14 cellular contexts compared by ENCODE assay signal in genomic region chr6:26189905-26190304, GRCh38.
DNase-seq lines count a peak whose midpoint lies in the region; ATAC-seq and TF ChIP-seq lines count a peak whose summit lies in the region.
"Had no signal": no experiment of that assay in that cellular context is flagged by ENCODE, and none has a peak within 500 bp of the region (broad histone marks: within the 10 kb centered on the region; RNA-seq: fewer than 3 reads in every experiment).

No MANE protein-coding gene starts in this region.

- peak overlapping the region; percentile 62 for H3K4me2 ChIP-seq in Loucy (ENCODE audit: low read depth, low read length, poor library complexity, severe bottlenecking)

- no peak overlapping the region for H3K4me3 Mint-ChIP-seq in T-helper 1 cell treated with Interleukin-12 subunit alpha and Interleukin-12 subunit beta and Interleukin-4 antibody, amounts not matched to agents 30 μg/mL and 1 μg/mL, for 36 hours
- H3K4me3 Mint-ChIP-seq in activated naive CD8-positive, alpha-beta T cell treated with anti-CD3 and anti-CD28 coated beads, Interleukin-2, amount 50 U/mL, for 24 hours, result no peak overlapping the region
- no peak overlapping the region for H3K4me3 Mint-ChIP-seq in osteocyte (ENCODE audit: unreplicated experiment)

- no peaks in the 10 kb centered on the region for H3K36me3 ChIP-seq in Loucy (ENCODE audit: insufficient read depth, low read length)
- H3K36me3 ChIP-seq: SJSA1 had no signal

- peaks cover 3% of the 10 kb centered on the region; the same call in 1 of the 2 replicates for H3K79me2 ChIP-seq in Loucy (ENCODE audit: insufficient read depth, low read length)

- peak overlapping the region; percentile 90 for H3K4me3 ChIP-seq in Loucy (ENCODE audit: low read length, poor library complexity, severe bottlenecking)
- H3K4me3 ChIP-seq: SJSA1 had no signal

- no peaks in the 10 kb centered on the region for H3K9me2 ChIP-seq in Loucy (replicated peaks; ENCODE audit: low read depth, low read length)

- no peaks in the 10 kb centered on the region for H3K27me3 ChIP-seq in Loucy (ENCODE audit: insufficient read depth, low read length, poor library complexity, severe bottlenecking)
- H3K27me3 ChIP-seq: SJSA1 had no signal

- H3K9me3 ChIP-seq in Loucy (ENCODE audit: insufficient read depth, low read depth, low read length), result no peaks in the 10 kb centered on the region
- H3K9me3 ChIP-seq: SJSA1 had no signal

- no peak for ATAC-seq in activated naive CD8-positive, alpha-beta T cell treated with anti-CD3 and anti-CD28 coated beads, Interleukin-2, amount 50 U/mL, for 24 hours
- no peak for ATAC-seq in GM21360 (IDR thresholded peaks at IDR 0.05; ENCODE audit: unreplicated experiment)
- ATAC-seq in GM19467 (IDR thresholded peaks at IDR 0.05; ENCODE audit: unreplicated experiment), result no peak
- ATAC-seq in GM21447 (IDR thresholded peaks at IDR 0.05; ENCODE audit: unreplicated experiment), result no peak
- ATAC-seq: activated CD4-positive, CD25-positive, alpha-beta regulatory T cell treated with anti-CD3 and anti-CD28 coated beads, Interleukin-2, amount 50 U/mL, for 24 hours had no signal

- H3F3A ChIP-seq in Loucy (ENCODE audit: low read depth), result 0 out of 2 replicates have a peak, but pooled peaks cover 3% of the 10 kb centered on the region

- no peaks in the 10 kb centered on the region for H3K9me3 Mint-ChIP-seq in T-helper 1 cell treated with Interleukin-12 subunit alpha and Interleukin-12 subunit beta and Interleukin-4 antibody, amounts not matched to agents 30 μg/mL and 1 μg/mL, for 36 hours
- no peaks in the 10 kb centered on the region for H3K9me3 Mint-ChIP-seq in activated naive CD8-positive, alpha-beta T cell treated with anti-CD3 and anti-CD28 coated beads, Interleukin-2, amount 50 U/mL, for 24 hours
- no peaks in the 10 kb centered on the region for H3K9me3 Mint-ChIP-seq in osteocyte (ENCODE audit: unreplicated experiment)
- H3K9me3 Mint-ChIP-seq: activated naive CD4-positive, alpha-beta T cell treated with anti-CD3 and anti-CD28 coated beads, Interleukin-2, amount 50 U/mL, for 24 hours had no signal

- no peaks in the 10 kb centered on the region for H3K27me3 Mint-ChIP-seq in T-helper 1 cell treated with Interleukin-12 subunit alpha and Interleukin-12 subunit beta and Interleukin-4 antibody, amounts not matched to agents 30 μg/mL and 1 μg/mL, for 36 hours (ENCODE audit: low read depth)
- H3K27me3 Mint-ChIP-seq in activated naive CD8-positive, alpha-beta T cell treated with anti-CD3 and anti-CD28 coated beads, Interleukin-2, amount 50 U/mL, for 24 hours, result peaks cover 2% of the 10 kb centered on the region
- H3K27me3 Mint-ChIP-seq in osteocyte (ENCODE audit: unreplicated experiment), result no peaks in the 10 kb centered on the region
- H3K27me3 Mint-ChIP-seq: activated naive CD4-positive, alpha-beta T cell treated with anti-CD3 and anti-CD28 coated beads, Interleukin-2, amount 50 U/mL, for 24 hours had no signal

- H4K20me1 ChIP-seq in Loucy (ENCODE audit: insufficient read depth, low read length, poor library complexity, severe bottlenecking), result no peaks in the 10 kb centered on the region

- H3K4me1 ChIP-seq in Loucy (ENCODE audit: insufficient read depth, low read length, poor library complexity, severe bottlenecking), result peaks cover 32% of the 10 kb centered on the region

- DNase-seq in T-helper 1 cell (no peak), osteocyte (ENCODE audit: extremely low spot score, unreplicated experiment) (no peak)
- DNase-seq in activated naive CD8-positive, alpha-beta T cell treated with anti-CD3 and anti-CD28 coated beads, Interleukin-2, amount 50 U/mL, for 24 hours, result no peak
- DNase-seq: cortex of kidney, NCI-H187, NCI-H774 had no signal

- peak overlapping the region; percentile 96 for H3K9ac ChIP-seq in Loucy (ENCODE audit: low read depth, low read length, poor library complexity, severe bottlenecking)

- H2AFZ ChIP-seq in Loucy (ENCODE audit: low read length), result no peak overlapping the region

- peaks cover 1% of the 10 kb centered on the region for H3K36me3 Mint-ChIP-seq in T-helper 1 cell treated with Interleukin-12 subunit alpha and Interleukin-12 subunit beta and Interleukin-4 antibody, amounts not matched to agents 30 μg/mL and 1 μg/mL, for 36 hours (ENCODE audit: low read depth)
- H3K36me3 Mint-ChIP-seq in activated naive CD8-positive, alpha-beta T cell treated with anti-CD3 and anti-CD28 coated beads, Interleukin-2, amount 50 U/mL, for 24 hours (ENCODE audit: low read depth), result peaks cover 2% of the 10 kb centered on the region
- no peaks in the 10 kb centered on the region for H3K36me3 Mint-ChIP-seq in osteocyte (ENCODE audit: unreplicated experiment)
- H3K36me3 Mint-ChIP-seq: activated naive CD4-positive, alpha-beta T cell treated with anti-CD3 and anti-CD28 coated beads, Interleukin-2, amount 50 U/mL, for 24 hours had no signal

- peak overlapping the region; percentile 98 for H3K27ac Mint-ChIP-seq in T-helper 1 cell treated with Interleukin-12 subunit alpha and Interleukin-12 subunit beta and Interleukin-4 antibody, amounts not matched to agents 30 μg/mL and 1 μg/mL, for 36 hours
- peak overlapping the region; percentile 59 for H3K27ac Mint-ChIP-seq in activated naive CD8-positive, alpha-beta T cell treated with anti-CD3 and anti-CD28 coated beads, Interleukin-2, amount 50 U/mL, for 24 hours
- peak overlapping the region; percentile 94 for H3K27ac Mint-ChIP-seq in osteocyte (ENCODE audit: unreplicated experiment)
- H3K27ac Mint-ChIP-seq: activated naive CD4-positive, alpha-beta T cell treated with anti-CD3 and anti-CD28 coated beads, Interleukin-2, amount 50 U/mL, for 24 hours had no signal

- peaks cover 42% of the 10 kb centered on the region for H3K4me1 Mint-ChIP-seq in T-helper 1 cell treated with Interleukin-12 subunit alpha and Interleukin-12 subunit beta and Interleukin-4 antibody, amounts not matched to agents 30 μg/mL and 1 μg/mL, for 36 hours (ENCODE audit: low read depth)
- peaks cover 50% of the 10 kb centered on the region for H3K4me1 Mint-ChIP-seq in activated naive CD8-positive, alpha-beta T cell treated with anti-CD3 and anti-CD28 coated beads, Interleukin-2, amount 50 U/mL, for 24 hours
- peaks cover 22% of the 10 kb centered on the region for H3K4me1 Mint-ChIP-seq in osteocyte (ENCODE audit: unreplicated experiment)

- TF ChIP-seq CTCF in Loucy (conservative IDR thresholded peaks at IDR 0.05; ENCODE audit: low read length) (no peak), osteocyte (IDR thresholded peaks at IDR 0.05) (no peak)
